Comparison of ENCODE assay signal across 1 cellular context in the genomic region with DNA sequence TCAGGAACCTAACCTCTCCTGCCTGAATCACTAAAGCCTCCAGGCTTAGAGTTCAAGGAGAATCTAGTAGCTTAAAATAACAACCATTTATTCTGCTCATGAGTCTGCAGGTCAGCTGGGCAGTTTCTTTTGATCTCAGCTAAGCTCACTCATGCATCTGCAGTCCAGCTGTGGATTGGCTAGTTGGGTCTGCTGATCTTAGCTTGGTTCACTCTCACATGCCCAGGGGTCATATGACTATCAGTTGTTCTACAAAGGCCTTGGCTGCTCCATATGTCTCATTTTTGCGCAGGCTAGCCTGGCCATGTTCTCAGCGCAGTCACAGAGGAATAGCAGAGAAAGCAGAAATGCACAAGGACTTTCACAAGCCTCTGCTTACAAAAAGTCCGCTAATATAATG.
TF ChIP-seq lines count a peak whose summit lies in the region.

No MANE protein-coding gene starts in this region.

TF ChIP-seq in WTC11, 78 proteins besides CTCF, POLR2A, EP300 and RAD21 (continued from another document):
- TF ChIP-seq, protein P1, sequence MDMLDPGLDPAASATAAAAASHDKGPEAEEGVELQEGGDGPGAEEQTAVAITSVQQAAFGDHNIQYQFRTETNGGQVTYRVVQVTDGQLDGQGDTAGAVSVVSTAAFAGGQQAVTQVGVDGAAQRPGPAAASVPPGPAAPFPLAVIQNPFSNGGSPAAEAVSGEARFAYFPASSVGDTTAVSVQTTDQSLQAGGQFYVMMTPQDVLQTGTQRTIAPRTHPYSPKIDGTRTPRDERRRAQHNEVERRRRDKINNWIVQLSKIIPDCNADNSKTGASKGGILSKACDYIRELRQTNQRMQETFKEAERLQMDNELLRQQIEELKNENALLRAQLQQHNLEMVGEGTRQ (CRISPR knock-in tag; IDR thresholded peaks at IDR 0.05) = no peak
- no peak for TF ChIP-seq TP53 (CRISPR knock-in tag; IDR thresholded peaks at IDR 0.05)
